ENCODE assay signal across 28 cellular contexts in genomic region chr2:226727251-226727650, GRCh38.
"Had no signal": no experiment of that assay in that cellular context is flagged by ENCODE, and none has a peak within 500 bp of the region (broad histone marks: within the 10 kb centered on the region; RNA-seq: fewer than 3 reads in every experiment).

No MANE protein-coding gene starts in this region.

- H3K4me3 ChIP-seq: adrenal gland, body of pancreas, breast epithelium, Peyer's patch had no signal

- H3K27ac ChIP-seq: adrenal gland, body of pancreas, KMS-11, Peyer's patch, RWPE1 had no signal

- H3K36me3 ChIP-seq: adrenal gland, breast epithelium, Peyer's patch had no signal

- H3K4me1 ChIP-seq: breast epithelium, Peyer's patch had no signal

- ATAC-seq: activated CD8-positive, alpha-beta T cell treated with anti-CD3 and anti-CD28 coated beads for 36 hours; activated naive CD4-positive, alpha-beta T cell treated with anti-CD3 and anti-CD28 coated beads, Interleukin-2, amount 50 U/mL, for 72 hours; body of pancreas had no signal

- H3K4me2 ChIP-seq: KMS-11 had no signal

- DNase-seq: activated CD4-positive, alpha-beta T cell treated with anti-CD3 and anti-CD28 coated beads, Interleukin-2, amount 10 ng/mL, durations not matched to agents 24 days and 14 days; activated CD4-positive, alpha-beta T cell treated with anti-CD3 and anti-CD28 coated beads, Interleukin-2, amount 50 U/mL, for 4 hours; activated CD8-positive, alpha-beta T cell treated with anti-CD3 and anti-CD28 coated beads for 36 hours; activated gamma-delta T cell treated with Interleukin-2 at 50 U/mL for 16 hours; activated naive CD4-positive, alpha-beta T cell treated with anti-CD3 and anti-CD28 coated beads for 36 hours; activated T-cell treated with anti-CD3 and anti-CD28 coated beads, Interleukin-2, amount 50 U/mL, for 24 hours; adrenal gland; body of pancreas; cerebellar nuclear complex; MM.1S; MV-4-11; NCI-H1092 treated with DMSO at 0.1 percent for 48 hours; NCI-H1436 treated with DMSO at 0.1 percent for 48 hours; NCI-H1694 treated with DMSO at 0.1 percent for 48 hours; NCI-H2029; NCI-H345; NCI-H524 treated with DMSO at 0.1 percent for 48 hours; NK-92 treated with Interleukin-12 subunit alpha and Interleukin-12 subunit beta, amount 100 ng/mL, for 24 hours; Peyer's patch; Right ventricle myocardium superior; SW 1271; T-helper 1 cell; T-helper 2 cell; T-helper 9 cell had no signal

- H3K9me3 ChIP-seq: adrenal gland, body of pancreas, breast epithelium, Peyer's patch had no signal

- H3K9ac ChIP-seq: KMS-11 had no signal

- H3K27me3 ChIP-seq: adrenal gland, body of pancreas, breast epithelium, Peyer's patch had no signal
